Comparison of ENCODE assay signal across 8 cellular contexts in genomic region chr4:83599183-83599582, GRCh38.
DNase-seq lines count a peak whose midpoint lies in the region; ATAC-seq and TF ChIP-seq lines count a peak whose summit lies in the region.

No MANE protein-coding gene starts in this region.

- no peak overlapping the region for H3K4ac ChIP-seq in IMR-90 (ENCODE audit: low read depth, low read length)

- no peak overlapping the region for H3K14ac ChIP-seq in IMR-90 (replicated peaks; ENCODE audit: low read depth, low read length)

- H4K5ac ChIP-seq in IMR-90 (ENCODE audit: low read depth, low read length): no peak overlapping the region

- CTCF ChIA-PET in A673 (lab: Charles Lee): no interaction called here
- CTCF ChIA-PET in IMR-90 (lab: Yijun Ruan, JAX): interaction anchor here (0.5 to 1.0 kb wide), 2 partner anchors 15 to 627 kb away, joined by 3 to 5 read pairs; no protein-coding TSS in a partner anchor

- H3K27me3 ChIP-seq in A673 (replicated peaks; ENCODE audit: insufficient read depth, low read depth, low read length, poor library complexity) (no peaks in the 10 kb centered on the region), IMR-90 (ENCODE audit: control insufficient read depth, insufficient read depth, low read length) (no peaks in the 10 kb centered on the region), brain microvascular endothelial cell (replicated peaks) (no peaks in the 10 kb centered on the region), gastroesophageal sphincter (no peaks in the 10 kb centered on the region)

- BruUV-seq in A673 (replicated peaks; lab: Mats Ljungman, UMichigan) (no TSS peak), IMR-90 (replicated peaks; lab: Mats Ljungman, UMichigan) (no TSS peak)

- H3K56ac ChIP-seq in IMR-90 (ENCODE audit: extremely low read depth, insufficient read depth, low read length): no peak overlapping the region

- no CpG with 5 or more reads among the region's 1 CpG for WGBS in IMR-90 (ENCODE audit: extremely low coverage in 2 of 2, insufficient read length in 1 of 2), 2 experiments
- no CpG with 5 or more reads among the region's 1 CpG for WGBS in gastroesophageal sphincter (ENCODE audit: low coverage in 1 of 2), 2 donors

- in situ Hi-C loops in IMR-90 (cut with MboI; ENCODE audit: low sequenced_read_pairs): no loop called here
- in situ Hi-C loops in brain microvascular endothelial cell (cut with HindIII; ENCODE audit: low pct_ligation_motif_present, low sequenced_read_pairs): no loop called here

- no peak overlapping the region for H2BK15ac ChIP-seq in IMR-90 (ENCODE audit: low read depth, low read length)

- no peaks in the 10 kb centered on the region for H3K9me1 ChIP-seq in IMR-90 (ENCODE audit: insufficient read depth, low read length)

- H3K18ac ChIP-seq in IMR-90 (ENCODE audit: low read depth, low read length): no peak overlapping the region

- no peaks in the 10 kb centered on the region for H4K20me1 ChIP-seq in IMR-90 (ENCODE audit: insufficient read depth, low read length)

- H3K9me3 ChIP-seq in A673 (ENCODE audit: low read depth, low read length, poor library complexity, severe bottlenecking) (no peaks in the 10 kb centered on the region), IMR-90 (ENCODE audit: control insufficient read depth, insufficient read depth, low read length) (no peaks in the 10 kb centered on the region), gastroesophageal sphincter (no peaks in the 10 kb centered on the region)

- POLR2A ChIA-PET in A673 (lab: Charles Lee; ENCODE audit: low non-redundant PET): interaction anchor here (0.6 kb wide), 1 partner anchor 12 kb away, joined by 4 read pairs; no protein-coding TSS in a partner anchor
- POLR2A ChIA-PET in IMR-90 (lab: Charles Lee; ENCODE audit: unreplicated experiment): no interaction called here

- no peak overlapping the region for H4K91ac ChIP-seq in IMR-90 (ENCODE audit: insufficient read depth, low read depth, low read length)

- no peaks in the 10 kb centered on the region for H3K4me1 ChIP-seq in A673 (ENCODE audit: insufficient read depth, low read length, poor library complexity, severe bottlenecking)
- H3K4me1 ChIP-seq in IMR-90 (ENCODE audit: control insufficient read depth, insufficient read depth, low read length): peaks cover 4% of the 10 kb centered on the region
- peaks cover 0 to 6% (median 0%) of the 10 kb centered on the region in 3 donors for H3K4me1 ChIP-seq in gastroesophageal sphincter

- no peak overlapping the region for H2BK5ac ChIP-seq in IMR-90 (ENCODE audit: low read depth, low read length, poor library complexity, severe bottlenecking)

- ATAC-seq in GM19463 (IDR thresholded peaks at IDR 0.05; ENCODE audit: unreplicated experiment) (peak; percentile 65), IMR-90 (ENCODE audit: low read depth) (peak; percentile 50), gastroesophageal sphincter (no peak)

- no peaks in the 10 kb centered on the region for H3K36me3 ChIP-seq in A673 (ENCODE audit: insufficient read depth, low read length, poor library complexity, severe bottlenecking)
- no peaks in the 10 kb centered on the region for H3K36me3 ChIP-seq in IMR-90 (ENCODE audit: control insufficient read depth, insufficient read depth, low read length)
- H3K36me3 ChIP-seq in brain microvascular endothelial cell (replicated peaks): no peaks in the 10 kb centered on the region
- H3K36me3 ChIP-seq in gastroesophageal sphincter: peaks cover 0 to 20% of the 10 kb centered on the region in 2 donors

- H3K27ac ChIP-seq in A673 (ENCODE audit: low read depth, low read length, poor library complexity, severe bottlenecking): no peak overlapping the region
- no peak overlapping the region for H3K27ac ChIP-seq in IMR-90 (ENCODE audit: insufficient read depth, low read length)
- no peak overlapping the region for H3K27ac ChIP-seq in brain microvascular endothelial cell
- H3K27ac ChIP-seq in gastroesophageal sphincter: no peak overlapping the region
- H3K27ac ChIP-seq in substantia nigra (ENCODE audit: low read depth, low read length, poor library complexity, severe bottlenecking): no peak overlapping the region

- no peak for TF ChIP-seq CTCF in A673 (conservative IDR thresholded peaks at IDR 0.05; ENCODE audit: low read depth, low read length)
- TF ChIP-seq CTCF in IMR-90 (conservative IDR thresholded peaks at IDR 0.05; ENCODE audit: low read depth, low read length): no peak
- TF ChIP-seq CTCF in brain microvascular endothelial cell (IDR thresholded peaks at IDR 0.05; ENCODE audit: low read depth, low read length, missing control alignments): no peak
- no peak for TF ChIP-seq CTCF in gastroesophageal sphincter (IDR thresholded peaks at IDR 0.05)

- no peak overlapping the region for H2BK20ac ChIP-seq in IMR-90 (ENCODE audit: low read depth, low read length)

- H3K4me3 ChIP-seq in A673 (ENCODE audit: low read depth, low read length, poor library complexity, severe bottlenecking): no peak overlapping the region
- no peak overlapping the region for H3K4me3 ChIP-seq in IMR-90 (ENCODE audit: insufficient read depth, low read depth, low read length)
- H3K4me3 ChIP-seq in brain microvascular endothelial cell (ENCODE audit: low read depth, low read length): no peak overlapping the region
- no peak overlapping the region for H3K4me3 ChIP-seq in gastroesophageal sphincter

- dilution Hi-C loops in IMR-90 (cut with HindIII; ENCODE audit: low sequenced_read_pairs, unreplicated experiment): no loop called here

- no peak overlapping the region for H2BK120ac ChIP-seq in IMR-90 (ENCODE audit: low read depth, low read length)

- no peak overlapping the region for H3K23ac ChIP-seq in IMR-90 (ENCODE audit: low read depth, low read length)

- no peak overlapping the region for H3K9ac ChIP-seq in IMR-90 (ENCODE audit: low read depth, low read length)

- H3K79me1 ChIP-seq in IMR-90 (ENCODE audit: low read depth in 1 of 2, low read length in 2 of 2): no peaks in the 10 kb centered on the region

- no peak overlapping the region for H3K4me2 ChIP-seq in IMR-90 (ENCODE audit: low read depth, low read length)

- no peak overlapping the region for H4K8ac ChIP-seq in IMR-90 (ENCODE audit: low read depth in 2 of 2, low read length in 2 of 2)

- no peak overlapping the region for H2AK9ac ChIP-seq in IMR-90 (replicated peaks; ENCODE audit: low read depth, low read length, poor library complexity)

- DNase-seq in A673 (ENCODE audit: low spot score): peak; percentile 51
- DNase-seq in IMR-90: peak; percentile 59
- DNase-seq in brain microvascular endothelial cell: peak; percentile 25
- no peak for DNase-seq in SHP77 treated with DMSO at 0.1 percent for 48 hours (lab: John Stamatoyannopoulos, UW)
- no peak for DNase-seq in substantia nigra (lab: John Stamatoyannopoulos, UW)
- DNase-seq in GM03348 (ENCODE audit: low spot score): no peak

- H2AK5ac ChIP-seq in IMR-90 (ENCODE audit: low read depth, low read length): no peak overlapping the region

- TF ChIP-seq EP300 in gastroesophageal sphincter (IDR thresholded peaks at IDR 0.05): no peak

- intact Hi-C loops in A673 (cut with micrococcal nuclease; ENCODE audit: unreplicated experiment): no loop called here
- intact Hi-C loops in IMR-90 (cut with micrococcal nuclease): no loop called here

- no peak for TF ChIP-seq RAD21 in IMR-90 (IDR thresholded peaks at IDR 0.05; ENCODE audit: low read length)

- H2AFZ ChIP-seq in IMR-90 (replicated peaks; ENCODE audit: low read length, poor library complexity): no peak overlapping the region

- TF ChIP-seq POLR2A in IMR-90 (IDR thresholded peaks at IDR 0.05; ENCODE audit: low read depth, low read length) (no peak), gastroesophageal sphincter (IDR thresholded peaks at IDR 0.05) (no peak)

TF ChIP-seq in IMR-90, 13 proteins besides CTCF, POLR2A, EP300 and RAD21:
- TF ChIP-seq MXI1 (IDR thresholded peaks at IDR 0.05; ENCODE audit: borderline replicate concordance, low read depth, low read length) (no peak), USF2 (IDR thresholded peaks at IDR 0.05; ENCODE audit: low read depth, low read length) (peak; percentile 43; the same call in 1 of the 2 replicates)

Comparison
In these comparisons a context has a peak if more than half of its experiments do, and no peak if none do; other contexts are left out.
1. DNase-seq: peak in A673 (single experiment), IMR-90 (single experiment) and brain microvascular endothelial cell (single experiment); none in SHP77 treated with DMSO at 0.1 percent for 48 hours (single experiment), substantia nigra (0 of 49) and GM03348 (single experiment).